28 cellular contexts compared by ENCODE assay signal in genomic region chr13:33518442-33518841, GRCh38.
DNase-seq lines count a peak whose midpoint lies in the region; ATAC-seq, FAIRE-seq and TF ChIP-seq lines count a peak whose summit lies in the region.
"Had no signal": no experiment of that assay in that cellular context is flagged by ENCODE, and none has a peak within 500 bp of the region (broad histone marks: within the 10 kb centered on the region; RNA-seq: fewer than 3 reads in every experiment).

No MANE protein-coding gene starts in this region.

- no peak for TF ChIP-seq RAD21 in GM12878 (IDR thresholded peaks at IDR 0.05; ENCODE audit: insufficient read depth, low read depth, low read length)

- POLR2A ChIA-PET in GM12878 (lab: Charles Lee): interaction anchor here (0.5 kb wide), 1 partner anchor 78 kb away, joined by 7 read pairs; no protein-coding TSS in a partner anchor
- POLR2A ChIA-PET in activated CD4-positive, alpha-beta T cell treated with anti-CD3 and anti-CD28 coated beads, Interleukin-2, amount 10 ng/mL, durations not matched to agents 7 days and 5 days (lab: Charles Lee): no interaction called here

- peak overlapping the region; percentile 31 for H3K4me2 ChIP-seq in GM12878 (ENCODE audit: control insufficient read depth, insufficient read depth)

- SMC1A ChIA-PET in GM12878 (lab: Charles Lee; ENCODE audit: uncharacterized antibody, unreplicated experiment): interaction anchor here (1.5 kb wide), 1 partner anchor 21 kb away, joined by 3 read pairs; no protein-coding TSS in a partner anchor

- no peaks in the 10 kb centered on the region for H3K36me3 Mint-ChIP-seq in Calu3 (ENCODE audit: insufficient read depth, unreplicated experiment)
- no peaks in the 10 kb centered on the region for H3K36me3 Mint-ChIP-seq in activated CD4-positive, alpha-beta T cell treated with anti-CD3 and anti-CD28 coated beads, Interleukin-2, amount 10 ng/mL, durations not matched to agents 7 days and 5 days (ENCODE audit: low read depth)
- H3K36me3 Mint-ChIP-seq: activated naive CD8-positive, alpha-beta T cell treated with anti-CD3 and anti-CD28 coated beads, Interleukin-2, amount 10 ng/mL, durations not matched to agents 7 days and 5 days; type B pancreatic cell had no signal

- no peak overlapping the region for H3K4me3 Mint-ChIP-seq in Calu3 (ENCODE audit: low read depth, unreplicated experiment)
- no peak overlapping the region for H3K4me3 Mint-ChIP-seq in activated CD4-positive, alpha-beta T cell treated with anti-CD3 and anti-CD28 coated beads, Interleukin-2, amount 10 ng/mL, durations not matched to agents 7 days and 5 days
- H3K4me3 Mint-ChIP-seq: activated naive CD8-positive, alpha-beta T cell treated with anti-CD3 and anti-CD28 coated beads, Interleukin-2, amount 10 ng/mL, durations not matched to agents 7 days and 5 days; B cell; type B pancreatic cell had no signal

- DNase-seq in DMS79 (lab: John Stamatoyannopoulos, UW) (peak; percentile 10), HAP-1 (ENCODE audit: low spot score in 2 of 2) (peak; percentile 15), NCI-H510A (lab: John Stamatoyannopoulos, UW) (peak; percentile 4), GM12878 (ENCODE audit: low read depth, low spot score) (no peak), Calu3 (no peak), DMS 273 (lab: John Stamatoyannopoulos, UW; ENCODE audit: unreplicated experiment) (no peak)
- no peak for DNase-seq in activated CD4-positive, alpha-beta T cell treated with anti-CD3 and anti-CD28 coated beads, Interleukin-2, amount 10 ng/mL, durations not matched to agents 7 days and 5 days
- DNase-seq: activated CD8-positive, alpha-beta memory T cell treated with anti-CD3 and anti-CD28 coated beads for 24 hours; activated effector memory CD4-positive, alpha-beta T cell treated with anti-CD3 and anti-CD28 coated beads, Interleukin-2, amount 50 U/mL, for 16 hours; activated naive CD8-positive, alpha-beta T cell treated with anti-CD3 and anti-CD28 coated beads, Interleukin-2, amount 10 ng/mL, durations not matched to agents 7 days and 5 days; cerebellar nuclear complex; DND-41; GOT3; hippocampal formation; MM.1S; NCI-H1436 treated with DMSO at 0.1 percent for 48 hours; NCI-H526 treated with DMSO at 0.1 percent for 48 hours; PC-3; right cardiac atrium; stimulated activated CD4-positive, alpha-beta T cell treated with anti-CD3 and anti-CD28 coated beads, Interleukin-12 subunit alpha, Interleukin-12 subunit beta, amount 100 ng/mL, for 4 hours; stimulated activated CD4-positive, alpha-beta T cell treated with anti-CD3 and anti-CD28 coated beads, Interleukin-4, amount 100 ng/mL, for 1 hour; substantia nigra had no signal

- ATAC-seq in GM12878 (no peak; the same call in 1 of the 3 replicates), GM19452 (IDR thresholded peaks at IDR 0.05; ENCODE audit: unreplicated experiment) (no peak)
- ATAC-seq: gastroesophageal sphincter, K562, PC-3, right cardiac atrium, Right ventricle myocardium inferior had no signal

- no peak for FAIRE-seq in GM12878 (lab: Jason Lieb, UNC)
- FAIRE-seq: K562 had no signal

- H3K27me3 ChIP-seq in HAP-1 (ENCODE audit: low read depth): no peaks in the 10 kb centered on the region
- no peaks in the 10 kb centered on the region for H3K27me3 ChIP-seq in GM12878 (replicated peaks in 1 of 2; ENCODE audit: control insufficient read depth in 2 of 2, insufficient read depth in 2 of 2, low read length in 1 of 2)
- H3K27me3 ChIP-seq: gastroesophageal sphincter had no signal

- BruUV-seq in GM12878 (replicated peaks; lab: Mats Ljungman, UMichigan) (no TSS peak), Calu3 (replicated peaks; lab: Mats Ljungman, UMichigan) (no TSS peak)

- H3K9ac ChIP-seq in GM12878 (ENCODE audit: control insufficient read depth, insufficient read depth, low read length): no peak overlapping the region

- H3K4me1 Mint-ChIP-seq in Calu3 (ENCODE audit: low read depth, unreplicated experiment): no peaks in the 10 kb centered on the region
- H3K4me1 Mint-ChIP-seq in activated CD4-positive, alpha-beta T cell treated with anti-CD3 and anti-CD28 coated beads, Interleukin-2, amount 10 ng/mL, durations not matched to agents 7 days and 5 days: no peaks in the 10 kb centered on the region
- H3K4me1 Mint-ChIP-seq: activated naive CD8-positive, alpha-beta T cell treated with anti-CD3 and anti-CD28 coated beads, Interleukin-2, amount 10 ng/mL, durations not matched to agents 7 days and 5 days had no signal

- no peak for TF ChIP-seq POLR2A in GM12878 (IDR thresholded peaks at IDR 0.05; ENCODE audit: low read depth, low read length)

- H4K20me1 ChIP-seq in GM12878 (ENCODE audit: control insufficient read depth, insufficient read depth): no peaks in the 10 kb centered on the region

- in situ Hi-C loops in HAP-1 (cut with MboI; ENCODE audit: low sequenced_read_pairs): no loop called here
- in situ Hi-C loops in GM12878 (cut with MboI): no loop called here

- TF ChIP-seq CTCF in GM12878 (IDR thresholded peaks at IDR 0.05 in 2 of 3, conservative IDR thresholded peaks at IDR 0.05 in 1 of 3; ENCODE audit: control insufficient read depth in 2 of 3, extremely low read depth in 1 of 3, insufficient read depth in 1 of 3, low read depth in 3 of 3, low read length in 3 of 3): no peak
- TF ChIP-seq CTCF in Calu3 (IDR thresholded peaks at IDR 0.05; ENCODE audit: unreplicated experiment): no peak

- H3K27ac Mint-ChIP-seq in Calu3 (ENCODE audit: unreplicated experiment): no peak overlapping the region
- H3K27ac Mint-ChIP-seq in activated CD4-positive, alpha-beta T cell treated with anti-CD3 and anti-CD28 coated beads, Interleukin-2, amount 10 ng/mL, durations not matched to agents 7 days and 5 days: no peak overlapping the region
- H3K27ac Mint-ChIP-seq: activated naive CD8-positive, alpha-beta T cell treated with anti-CD3 and anti-CD28 coated beads, Interleukin-2, amount 10 ng/mL, durations not matched to agents 7 days and 5 days; B cell; type B pancreatic cell had no signal

- H3K4me1 ChIP-seq in HAP-1 (peaks cover 6% of the 10 kb centered on the region), GM12878 (ENCODE audit: control insufficient read depth, insufficient read depth, low read length) (peaks cover 7% of the 10 kb centered on the region)
- H3K4me1 ChIP-seq: gastroesophageal sphincter had no signal

- H3K36me3 ChIP-seq in HAP-1 (replicated peaks) (no peaks in the 10 kb centered on the region), GM12878 (ENCODE audit: control insufficient read depth in 2 of 2, insufficient read depth in 2 of 2, low read length in 1 of 2) (no peaks in the 10 kb centered on the region)
- H3K36me3 ChIP-seq: gastroesophageal sphincter had no signal

- CTCF ChIA-PET in GM12878 (lab: Yijun Ruan, JAX): interaction anchor here (1.4 kb wide), 1 partner anchor 206 kb away, joined by 3 read pairs; no protein-coding TSS in a partner anchor
- CTCF ChIA-PET in Calu3 (lab: Charles Lee): no interaction called here
- CTCF ChIA-PET in activated CD4-positive, alpha-beta T cell treated with anti-CD3 and anti-CD28 coated beads, Interleukin-2, amount 10 ng/mL, durations not matched to agents 7 days and 5 days (lab: Charles Lee): no interaction called here

- no peaks in the 10 kb centered on the region for H3K27me3 Mint-ChIP-seq in Calu3 (ENCODE audit: unreplicated experiment)
- no peaks in the 10 kb centered on the region for H3K27me3 Mint-ChIP-seq in activated CD4-positive, alpha-beta T cell treated with anti-CD3 and anti-CD28 coated beads, Interleukin-2, amount 10 ng/mL, durations not matched to agents 7 days and 5 days
- H3K27me3 Mint-ChIP-seq: type B pancreatic cell had no signal

- intact Hi-C loops in GM12878 (cut with micrococcal nuclease; ENCODE audit: unreplicated experiment) (no loop called here), Calu3 (cut with micrococcal nuclease; ENCODE audit: unreplicated experiment) (no loop called here)

- H3K9me3 ChIP-seq in HAP-1: no peaks in the 10 kb centered on the region
- H3K9me3 ChIP-seq in GM12878 (replicated peaks; ENCODE audit: control insufficient read depth, insufficient read depth, low read length): no peaks in the 10 kb centered on the region
- H3K9me3 ChIP-seq: gastroesophageal sphincter had no signal

- RAD21 ChIA-PET in GM12878 (lab: Charles Lee; ENCODE audit: unreplicated experiment): no interaction called here

- H3K27ac ChIP-seq in GM12878 (ENCODE audit: control insufficient read depth, insufficient read depth): no peak overlapping the region
- H3K27ac ChIP-seq: gastroesophageal sphincter had no signal

- TF ChIP-seq EP300 in GM12878 (IDR thresholded peaks at IDR 0.05; ENCODE audit: borderline replicate concordance in 1 of 2, control insufficient read depth in 1 of 2, low read depth in 2 of 2, low read length in 2 of 2): no peak

- H3K4me3 ChIP-seq in HAP-1 (no peak overlapping the region), GM12878 (0 out of 2 replicates have a peak overlapping the region, but pooled peaks have one; percentile 13)
- H3K4me3 ChIP-seq: gastroesophageal sphincter, K562 had no signal

- H3K9me3 Mint-ChIP-seq in Calu3 (ENCODE audit: low read depth, unreplicated experiment): no peaks in the 10 kb centered on the region
- H3K9me3 Mint-ChIP-seq in activated CD4-positive, alpha-beta T cell treated with anti-CD3 and anti-CD28 coated beads, Interleukin-2, amount 10 ng/mL, durations not matched to agents 7 days and 5 days: no peaks in the 10 kb centered on the region
- H3K9me3 Mint-ChIP-seq: activated naive CD8-positive, alpha-beta T cell treated with anti-CD3 and anti-CD28 coated beads, Interleukin-2, amount 10 ng/mL, durations not matched to agents 7 days and 5 days; type B pancreatic cell had no signal

- H2AFZ ChIP-seq in GM12878 (ENCODE audit: control insufficient read depth, low read depth, low read length): peak overlapping the region; percentile 70

- WGBS in GM12878 (ENCODE audit: insufficient coverage, insufficient replicate concordance, low lambda C conversion rate, missing lambda C conversion rate): 34% methylated on average over 3 of the region's 3 CpGs

- no peaks in the 10 kb centered on the region for H3K79me2 ChIP-seq in GM12878 (ENCODE audit: control insufficient read depth, insufficient read depth, low read length)

TF ChIP-seq in GM12878, 131 proteins besides CTCF, POLR2A, EP300 and RAD21:
- peak; percentile 29 for TF ChIP-seq RUNX3 (IDR thresholded peaks at IDR 0.05; ENCODE audit: low read length)
- TF ChIP-seq PAX5 (IDR thresholded peaks at IDR 0.05; ENCODE audit: borderline replicate concordance, low read depth, low read length): no peak

Comparison
In these comparisons a context has a peak if more than half of its experiments do, and no peak if none do; other contexts are left out.
1. DNase-seq: peak in DMS79 (single experiment), HAP-1 (2 of 2) and NCI-H510A (single experiment); none in GM12878 (single experiment), Calu3 (single experiment), activated CD4-positive, alpha-beta T cell treated with anti-CD3 and anti-CD28 coated beads, Interleukin-2, amount 10 ng/mL, durations not matched to agents 7 days and 5 days (single experiment) and DMS 273 (single experiment).